22 cellular contexts compared by ENCODE assay signal in genomic region chr7:106016331-106016730, GRCh38.
"Had no signal": no experiment of that assay in that cellular context is flagged by ENCODE, and none has a peak within 500 bp of the region (broad histone marks: within the 10 kb centered on the region; RNA-seq: fewer than 3 reads in every experiment).

No MANE protein-coding gene starts in this region.

- H3K27me3 ChIP-seq: esophagus muscularis mucosa, suprapubic skin, upper lobe of left lung had no signal

- H3K27ac ChIP-seq: psoas muscle, suprapubic skin, upper lobe of left lung had no signal

- H3K27me3 Mint-ChIP-seq: activated T-cell treated with anti-CD3 and anti-CD28 coated beads, Interleukin-2, amount 50 U/mL, for 24 hours had no signal

- H3K27ac Mint-ChIP-seq: activated naive CD8-positive, alpha-beta T cell treated with anti-CD3 and anti-CD28 coated beads, Interleukin-2, amount 10 ng/mL, durations not matched to agents 7 days and 5 days; activated T-cell treated with anti-CD3 and anti-CD28 coated beads, Interleukin-2, amount 50 U/mL, for 24 hours had no signal

- DNase-seq: activated CD4-positive, alpha-beta T cell treated with anti-CD3 and anti-CD28 coated beads, Interleukin-2, amount 50 U/mL, for 4 hours; activated effector memory CD4-positive, alpha-beta T cell treated with Interleukin-2 at 50 U/mL for 16 hours; activated naive CD8-positive, alpha-beta T cell treated with anti-CD3 and anti-CD28 coated beads, Interleukin-2, amount 10 ng/mL, durations not matched to agents 7 days and 5 days; activated T-cell treated with anti-CD3 and anti-CD28 coated beads, Interleukin-2, amount 50 U/mL, for 24 hours; aorta; head of caudate nucleus; left colon; naive thymus-derived CD4-positive, alpha-beta T cell; psoas muscle; stimulated activated CD4-positive, alpha-beta T cell treated with anti-CD3 and anti-CD28 coated beads, Interleukin-12 subunit alpha, Interleukin-12 subunit beta, amount 100 ng/mL, for 4 hours; stimulated activated CD4-positive, alpha-beta T cell treated with anti-CD3 and anti-CD28 coated beads, Interleukin-2, amount 100 ng/mL, for 48 hours; stimulated activated naive CD4-positive, alpha-beta T cell treated with Interleukin-2 at 50 U/mL for 16 hours; T-helper 2 cell; upper lobe of left lung had no signal

- H3K9me3 Mint-ChIP-seq: activated naive CD8-positive, alpha-beta T cell treated with anti-CD3 and anti-CD28 coated beads, Interleukin-2, amount 10 ng/mL, durations not matched to agents 7 days and 5 days; activated T-cell treated with anti-CD3 and anti-CD28 coated beads, Interleukin-2, amount 50 U/mL, for 24 hours; naive thymus-derived CD4-positive, alpha-beta T cell had no signal

- H3K9me3 ChIP-seq: esophagus muscularis mucosa, psoas muscle, suprapubic skin, upper lobe of left lung had no signal

- H3K36me3 Mint-ChIP-seq: activated naive CD8-positive, alpha-beta T cell treated with anti-CD3 and anti-CD28 coated beads, Interleukin-2, amount 10 ng/mL, durations not matched to agents 7 days and 5 days had no signal

- FAIRE-seq: bronchial epithelial cell, endometrium had no signal

- H3K4me1 ChIP-seq: suprapubic skin, upper lobe of left lung had no signal

- H3K36me3 ChIP-seq: esophagus muscularis mucosa, suprapubic skin, upper lobe of left lung had no signal

- H3K4me3 ChIP-seq: dorsolateral prefrontal cortex, esophagus muscularis mucosa, lung, psoas muscle, suprapubic skin, upper lobe of left lung had no signal

- H3K4me3 Mint-ChIP-seq: activated naive CD8-positive, alpha-beta T cell treated with anti-CD3 and anti-CD28 coated beads, Interleukin-2, amount 10 ng/mL, durations not matched to agents 7 days and 5 days; activated T-cell treated with anti-CD3 and anti-CD28 coated beads, Interleukin-2, amount 50 U/mL, for 24 hours had no signal

- ATAC-seq: activated CD4-positive, CD25-positive, alpha-beta regulatory T cell treated with anti-CD3 and anti-CD28 coated beads, Interleukin-2, amount 50 U/mL, for 24 hours; left colon; naive thymus-derived CD4-positive, alpha-beta T cell; psoas muscle; sciatic nerve had no signal
